Comparison of ENCODE assay signal across 1 cellular context in the genomic region with DNA sequence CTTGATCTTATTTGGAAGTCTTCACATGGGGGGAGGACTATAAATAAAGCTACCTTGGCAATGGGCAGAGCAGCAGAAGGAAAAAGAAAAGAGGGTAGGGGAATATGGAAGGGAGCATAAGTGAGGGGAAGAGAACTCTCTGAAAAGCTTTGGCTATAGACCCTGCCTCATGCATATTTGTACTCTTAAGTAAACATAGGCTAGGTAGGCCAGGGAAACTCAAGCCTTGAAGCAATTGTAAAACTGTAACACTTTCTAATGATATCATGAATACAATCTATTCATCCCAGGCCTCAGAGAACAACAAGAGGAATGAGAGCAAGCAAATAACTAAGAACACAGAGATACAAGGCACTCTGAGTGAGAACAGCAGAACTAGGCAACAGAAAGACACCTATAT.
A peak's percentile ranks its signal among the peaks of the same experiment; 100 is the strongest.
TF ChIP-seq lines count a peak whose summit lies in the region.

No MANE protein-coding gene starts in this region.

TF ChIP-seq in HepG2, 621 proteins besides CTCF, POLR2A, EP300 and RAD21:
- TF ChIP-seq FOXA1 (IDR thresholded peaks at IDR 0.05) (no peak), FOXA1 (CRISPR knock-in tag; IDR thresholded peaks at IDR 0.05) (peak; percentile 38; the same call in 1 of the 2 replicates), FOXA3 (CRISPR knock-in tag; IDR thresholded peaks at IDR 0.05) (0 out of 2 replicates have a peak, but pooled peaks have one; percentile 32), RARA (CRISPR knock-in tag; IDR thresholded peaks at IDR 0.05) (no peak), ZFP82 (CRISPR knock-in tag; IDR thresholded peaks at IDR 0.05; ENCODE audit: borderline replicate concordance) (no peak)
